In genomic region chr17:13140750-13141149, GRCh38 we compare ENCODE assay signal across 20 cellular contexts.
A peak's percentile ranks its signal among the peaks of the same experiment; 100 is the strongest.
DNase-seq lines count a peak whose midpoint lies in the region; ATAC-seq and TF ChIP-seq lines count a peak whose summit lies in the region.
"Had no signal": no experiment of that assay in that cellular context is flagged by ENCODE, and none has a peak within 500 bp of the region (broad histone marks: within the 10 kb centered on the region; RNA-seq: fewer than 3 reads in every experiment).

No MANE protein-coding gene starts in this region.

- in situ Hi-C loops in GM13977 (cut with MboI; ENCODE audit: low pct_unique_long_range_greater_than_20kb, low sequenced_read_pairs, unreplicated experiment): no loop called here

- H3K27ac ChIP-seq in iPS-18a (ENCODE audit: low read length): no peak overlapping the region
- H3K27ac ChIP-seq: RWPE1, tibial nerve had no signal

- no peak overlapping the region for H3K4me3 Mint-ChIP-seq in HFFc6
- no peak overlapping the region for H3K4me3 Mint-ChIP-seq in CD14-positive monocyte
- H3K4me3 Mint-ChIP-seq: activated T-helper 17 cell treated with anti-CD3 and anti-CD28 coated beads, Interleukin-2, amount 50 U/mL, for 72 hours; B cell; IgD-negative memory B cell had no signal

- H3K9me3 Mint-ChIP-seq in HFFc6 (no peaks in the 10 kb centered on the region), CD14-positive monocyte (peaks cover 5 to 19% (median 11%) of the 10 kb centered on the region in 7 donors)

- H3K9me3 ChIP-seq in iPS-18a (ENCODE audit: control insufficient read depth, low read depth, low read length): peaks cover 14% of the 10 kb centered on the region

- no peaks in the 10 kb centered on the region for H3K4me1 Mint-ChIP-seq in HFFc6 (ENCODE audit: low read depth)
- no peaks in the 10 kb centered on the region for H3K4me1 Mint-ChIP-seq in CD14-positive monocyte
- H3K4me1 Mint-ChIP-seq: activated T-helper 17 cell treated with anti-CD3 and anti-CD28 coated beads, Interleukin-2, amount 50 U/mL, for 72 hours; B cell; IgD-negative memory B cell had no signal

- DNase-seq in AG09309 (ENCODE audit: low read depth) (no peak), HFFc6 (no peak), GM13977 (ENCODE audit: low spot score) (no peak), NCI-H1436 (lab: John Stamatoyannopoulos, UW) (no peak), CD14-positive monocyte (ENCODE audit: low spot score) (no peak)
- DNase-seq: activated CD4-positive, alpha-beta T cell treated with anti-CD3 and anti-CD28 coated beads, Interleukin-2, amount 50 U/mL, for 4 hours; DMS79 treated with DMSO at 0.1 percent for 48 hours; kidney; NCI-H187 treated with DMSO at 0.1 percent for 48 hours; NCI-H524 treated with DMSO at 0.1 percent for 48 hours; T-helper 9 cell had no signal

- H3K27ac Mint-ChIP-seq in HFFc6 (no peak overlapping the region), CD14-positive monocyte (no peak overlapping the region)
- H3K27ac Mint-ChIP-seq: activated T-helper 17 cell treated with anti-CD3 and anti-CD28 coated beads, Interleukin-2, amount 50 U/mL, for 72 hours; B cell; IgD-negative memory B cell had no signal

- ATAC-seq in GM18858 (IDR thresholded peaks at IDR 0.05; ENCODE audit: unreplicated experiment): no peak
- ATAC-seq: activated T-helper 17 cell treated with anti-CD3 and anti-CD28 coated beads, Interleukin-2, amount 50 U/mL, for 72 hours; GM12878 had no signal

- intact Hi-C loops in CD14-positive monocyte (cut with micrococcal nuclease): no loop called here

- peaks cover 9% of the 10 kb centered on the region for H3K27me3 Mint-ChIP-seq in HFFc6 (ENCODE audit: insufficient read depth)
- H3K27me3 Mint-ChIP-seq in CD14-positive monocyte (ENCODE audit: low read depth in 3 of 3): peaks cover 0 to 1% (median 0%) of the 10 kb centered on the region in 3 donors
- H3K27me3 Mint-ChIP-seq: B cell, IgD-negative memory B cell had no signal

- peaks cover 17% of the 10 kb centered on the region for H3K4me1 ChIP-seq in iPS-18a (ENCODE audit: control insufficient read depth, low read depth, low read length)
- H3K4me1 ChIP-seq: tibial nerve had no signal

- H3K36me3 Mint-ChIP-seq in HFFc6 (ENCODE audit: low read depth) (no peaks in the 10 kb centered on the region), CD14-positive monocyte (no peaks in the 10 kb centered on the region)
- H3K36me3 Mint-ChIP-seq: IgD-negative memory B cell had no signal

- H3K36me3 ChIP-seq in iPS-18a (ENCODE audit: control insufficient read depth, low read depth, low read length): no peaks in the 10 kb centered on the region
- H3K36me3 ChIP-seq: tibial nerve had no signal

- peak overlapping the region; percentile 20 for H3K9ac ChIP-seq in iPS-18a (ENCODE audit: low read length)

- no peaks in the 10 kb centered on the region for H3K27me3 ChIP-seq in iPS-18a (ENCODE audit: control insufficient read depth, insufficient read depth, low read length)
- H3K27me3 ChIP-seq: tibial nerve had no signal

- TF ChIP-seq CTCF in AG09309 (IDR thresholded peaks at IDR 0.05; ENCODE audit: control insufficient read depth, insufficient read depth, low read depth, low read length, missing control alignments) (peak; percentile 13), HFFc6 (IDR thresholded peaks at IDR 0.05) (peak; percentile 31; the same call in 1 of the 2 replicates), WI38 (IDR thresholded peaks at IDR 0.05; ENCODE audit: low read depth, low read length) (0 out of 2 replicates have a peak, but pooled peaks have one; percentile 3), GM13977 (IDR thresholded peaks at IDR 0.05; ENCODE audit: extremely low read depth, insufficient read depth, missing control alignments) (no peak), CD14-positive monocyte (IDR thresholded peaks at IDR 0.05) (no peak)

- H3K4me3 ChIP-seq in AG09309 (ENCODE audit: control insufficient read depth, low read depth, low read length) (no peak overlapping the region), WI38 (ENCODE audit: low read depth, low read length) (no peak overlapping the region), iPS-18a (ENCODE audit: low read length) (peak overlapping the region; percentile 41)
- H3K4me3 ChIP-seq: GM12878, tibial nerve had no signal

Comparison
In these comparisons a context has a peak if more than half of its experiments do, and no peak if none do; other contexts are left out.
1. CTCF ChIP-seq: peak in AG09309 (single experiment), HFFc6 (single experiment) and WI38 (single experiment); none in GM13977 (single experiment) and CD14-positive monocyte (single experiment).